12 cellular contexts compared by ENCODE assay signal in the genomic region with DNA sequence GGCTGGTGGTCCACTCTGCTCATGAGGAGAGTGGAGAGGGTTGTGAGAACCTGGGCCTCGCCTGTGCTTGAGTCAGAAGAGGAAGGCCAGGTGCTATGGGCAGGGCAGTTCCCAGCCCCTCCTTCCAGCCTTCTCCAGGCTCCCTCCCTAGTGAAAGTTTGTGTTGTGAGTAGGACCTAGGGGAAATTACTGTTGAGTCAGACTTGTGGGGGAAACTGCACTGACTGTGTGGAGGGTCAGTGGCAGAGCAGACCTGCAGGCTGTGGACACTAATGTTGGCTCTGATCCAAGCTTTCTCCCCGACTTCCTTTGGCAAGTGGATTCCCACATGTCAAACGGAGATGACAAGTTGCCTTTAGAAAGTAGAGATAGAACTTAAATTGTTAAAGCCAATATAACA.
DNase-seq lines count a peak whose midpoint lies in the region; ATAC-seq and TF ChIP-seq lines count a peak whose summit lies in the region.
"Had no signal": no experiment of that assay in that cellular context is flagged by ENCODE, and none has a peak within 500 bp of the region (broad histone marks: within the 10 kb centered on the region; RNA-seq: fewer than 3 reads in every experiment).

No MANE protein-coding gene starts in this region.

- peak overlapping the region; percentile 98 for H3K27ac Mint-ChIP-seq in Calu3 (ENCODE audit: unreplicated experiment)
- H3K27ac Mint-ChIP-seq: CD4-positive, CD25-positive, alpha-beta regulatory T cell; neural progenitor cell had no signal

- CTCF ChIA-PET in Calu3 (lab: Charles Lee), result interaction anchor here (2.3 to 3.8 kb wide), 4 partner anchors 12 to 151 kb away, joined by 10 to 42 read pairs (median 14); a partner anchor contains a TSS

- peaks cover 36% of the 10 kb centered on the region for H3K36me3 Mint-ChIP-seq in Calu3 (ENCODE audit: insufficient read depth, unreplicated experiment)
- H3K36me3 Mint-ChIP-seq: neural progenitor cell had no signal

- H3K4me3 Mint-ChIP-seq in Calu3 (ENCODE audit: low read depth, unreplicated experiment), result peak overlapping the region; percentile 36
- H3K4me3 Mint-ChIP-seq: CD4-positive, CD25-positive, alpha-beta regulatory T cell; neural progenitor cell had no signal

- TF ChIP-seq CTCF in Calu3 (IDR thresholded peaks at IDR 0.05; ENCODE audit: unreplicated experiment), result no peak

- DNase-seq in Calu3 (peak; percentile 85), NCI-H226 (peak; percentile 81), dermis blood vessel endothelial cell (peak; percentile 97), lung microvascular endothelial cell (ENCODE audit: low read depth in 2 of 2) (peak; percentile 92 to 98), GOT3 (lab: John Stamatoyannopoulos, UW) (no peak), inferior parietal cortex (ENCODE audit: extremely low spot score) (no peak), DMS153 treated with DMSO at 0.1 percent for 48 hours (lab: John Stamatoyannopoulos, UW; ENCODE audit: unreplicated experiment) (no peak)
- DNase-seq: CD4-positive, CD25-positive, alpha-beta regulatory T cell; hypothalamus; NCI-H774 had no signal

- no peaks in the 10 kb centered on the region for H3K9me3 Mint-ChIP-seq in Calu3 (ENCODE audit: low read depth, unreplicated experiment)
- H3K9me3 Mint-ChIP-seq: CD4-positive, CD25-positive, alpha-beta regulatory T cell; neural progenitor cell had no signal

- ATAC-seq in HG03135 (IDR thresholded peaks at IDR 0.05; ENCODE audit: unreplicated experiment), result no peak

- BruUV-seq in Calu3 (replicated peaks; lab: Mats Ljungman, UMichigan), result no TSS peak

- H3K4me1 Mint-ChIP-seq in Calu3 (ENCODE audit: low read depth, unreplicated experiment), result peaks cover 93% of the 10 kb centered on the region
- H3K4me1 Mint-ChIP-seq: CD4-positive, CD25-positive, alpha-beta regulatory T cell had no signal

- intact Hi-C loops in Calu3 (cut with micrococcal nuclease; ENCODE audit: unreplicated experiment), result no loop called here

- no peaks in the 10 kb centered on the region for H3K27me3 Mint-ChIP-seq in Calu3 (ENCODE audit: unreplicated experiment)
- H3K27me3 Mint-ChIP-seq: CD4-positive, CD25-positive, alpha-beta regulatory T cell had no signal

Comparison
In these comparisons a context has a peak if more than half of its experiments do, and no peak if none do; other contexts are left out.
1. DNase-seq: peak in Calu3 (single experiment), NCI-H226 (single experiment), dermis blood vessel endothelial cell (single experiment) and lung microvascular endothelial cell (2 of 2); none in GOT3 (single experiment), inferior parietal cortex (single experiment) and DMS153 treated with DMSO at 0.1 percent for 48 hours (single experiment).